In the genomic region with DNA sequence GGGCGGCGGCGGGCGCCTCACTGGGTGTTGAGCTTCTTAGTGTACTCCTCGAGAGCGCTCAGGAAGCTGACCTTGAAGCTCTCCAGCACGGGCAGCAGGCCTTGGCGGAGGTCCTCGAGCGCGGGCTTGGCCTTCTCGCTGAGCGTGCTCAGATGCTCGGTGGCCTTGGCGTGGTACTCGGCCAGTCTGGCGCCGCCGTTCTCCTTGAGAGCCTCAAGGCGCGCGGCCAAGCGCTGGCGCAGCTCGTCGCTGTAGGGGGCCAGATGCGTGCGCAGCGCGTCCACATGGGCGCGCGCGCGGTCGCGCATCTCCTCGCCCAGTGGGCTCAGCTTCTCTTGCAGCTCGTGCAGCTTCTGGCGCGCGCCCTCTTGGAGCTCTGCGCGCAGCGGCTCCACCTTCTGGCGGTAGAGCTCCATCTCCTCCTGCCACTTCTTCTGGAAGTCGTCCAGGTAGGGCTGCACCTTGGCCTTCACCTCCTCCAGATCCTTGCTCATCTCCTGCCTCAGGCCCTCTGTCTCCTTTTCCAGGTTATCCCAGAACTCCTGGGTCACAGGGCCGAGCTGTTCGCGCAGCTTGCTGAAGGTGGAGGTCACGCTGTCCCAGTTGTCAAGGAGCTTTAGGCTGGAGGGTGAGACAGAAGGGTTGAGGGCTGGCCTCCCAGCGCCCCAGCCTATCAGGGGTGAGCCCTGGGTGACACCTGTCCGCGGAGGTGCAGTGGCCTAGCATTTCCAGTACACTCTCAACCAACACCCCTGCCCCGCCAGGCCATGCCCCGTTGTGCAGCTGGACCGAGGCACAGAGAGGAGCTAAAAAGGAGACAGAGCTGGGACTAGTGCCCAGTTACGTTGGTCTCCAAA, we compare ENCODE assay signal across 8 cellular contexts. TPM values are rescaled to one million over a fixed set of nuclear protein-coding genes. Genes with fewer than 3 reads are reported as not detected.
DNase-seq lines count a peak whose midpoint lies in the region; ATAC-seq and TF ChIP-seq lines count a peak whose summit lies in the region.

No MANE protein-coding gene starts in this region.

- ATAC-seq in GM21717 (IDR thresholded peaks at IDR 0.05; ENCODE audit: unreplicated experiment): peak; percentile 61
- peak; percentile 90 for ATAC-seq in stimulated activated naive CD8-positive, alpha-beta T cell treated with anti-CD3 and anti-CD28 coated beads, Interleukin-15, amount 100 ng/mL, for 72 hours

- peak; percentile 14 for TF ChIP-seq EP300 in neural cell (conservative IDR thresholded peaks at IDR 0.05; ENCODE audit: poor library complexity, severe bottlenecking)

- no peaks in the 10 kb centered on the region for H3K9me3 Mint-ChIP-seq in stimulated activated naive CD8-positive, alpha-beta T cell treated with anti-CD3 and anti-CD28 coated beads, Interleukin-15, amount 100 ng/mL, for 72 hours

- peak overlapping the region; percentile 54 to 82 for H3K27ac Mint-ChIP-seq in stimulated activated naive CD8-positive, alpha-beta T cell treated with anti-CD3 and anti-CD28 coated beads, Interleukin-15, amount 100 ng/mL, for 72 hours

- H3F3A ChIP-seq in neural cell (ENCODE audit: insufficient read depth, low read length, poor library complexity, severe bottlenecking): no peaks in the 10 kb centered on the region

- no peaks in the 10 kb centered on the region for H3K79me2 ChIP-seq in Karpas-422 (ENCODE audit: low read length)
- no peaks in the 10 kb centered on the region for H3K79me2 ChIP-seq in neural cell (replicated peaks; ENCODE audit: insufficient read depth, low read length)

- H3K36me3 ChIP-seq in Karpas-422 (ENCODE audit: insufficient read depth, low read length) (no peaks in the 10 kb centered on the region), neural cell (ENCODE audit: insufficient read depth, low read length) (no peaks in the 10 kb centered on the region)

- H3K9me2 ChIP-seq in Karpas-422 (replicated peaks; ENCODE audit: insufficient read depth, low read length): no peaks in the 10 kb centered on the region
- H3K9me2 ChIP-seq in neural cell (ENCODE audit: insufficient read depth, low read length): no peaks in the 10 kb centered on the region

- no peak overlapping the region for H3K27ac ChIP-seq in Karpas-422 (ENCODE audit: low read length)
- H3K27ac ChIP-seq in neural cell (ENCODE audit: low read length): no peak overlapping the region

- peak; percentile 76 for TF ChIP-seq CTCF in foreskin fibroblast (IDR thresholded peaks at IDR 0.05; ENCODE audit: low read depth, low read length)
- TF ChIP-seq CTCF in neural cell (IDR thresholded peaks at IDR 0.05; ENCODE audit: poor library complexity, severe bottlenecking): peak; percentile 84

- TF ChIP-seq RAD21 in neural cell (conservative IDR thresholded peaks at IDR 0.05): peak; percentile 77

- peak overlapping the region; percentile 69 to 82 for H3K4me3 Mint-ChIP-seq in stimulated activated naive CD8-positive, alpha-beta T cell treated with anti-CD3 and anti-CD28 coated beads, Interleukin-15, amount 100 ng/mL, for 72 hours

- H3K4me3 ChIP-seq in Karpas-422 (ENCODE audit: low read length) (peak overlapping the region; percentile 57; the same call in 1 of the 2 replicates), foreskin fibroblast (ENCODE audit: low read depth in 1 of 2, low read length in 2 of 2) (peak overlapping the region; percentile 33 to 40), neural cell (ENCODE audit: low read length) (peak overlapping the region; percentile 67)

- H3K9ac ChIP-seq in Karpas-422 (ENCODE audit: low read length) (peak overlapping the region; percentile 66), neural cell (ENCODE audit: low read length) (peak overlapping the region; percentile 61)

- peaks cover 7% of the 10 kb centered on the region for H3K4me1 ChIP-seq in Karpas-422 (ENCODE audit: low read length)

- H3K4me2 ChIP-seq in Karpas-422 (ENCODE audit: low read depth, low read length, poor library complexity, severe bottlenecking): peak overlapping the region; percentile 72
- peak overlapping the region; percentile 30 for H3K4me2 ChIP-seq in neural cell (ENCODE audit: low read length)

- H3K27me3 ChIP-seq in Karpas-422 (ENCODE audit: low read length) (no peaks in the 10 kb centered on the region), neural cell (ENCODE audit: insufficient read depth, low read depth, low read length) (no peaks in the 10 kb centered on the region)

- DNase-seq in DMS79 (lab: John Stamatoyannopoulos, UW) (peak; percentile 96), Karpas-422 (peak; percentile 90), RPMI7951 (ENCODE audit: low read depth) (peak; percentile 92), foreskin fibroblast (peak; percentile 95 to 97)
- peak; percentile 89 for DNase-seq in activated effector memory CD4-positive, alpha-beta T cell treated with anti-CD3 and anti-CD28 coated beads, Interleukin-2, amount 50 U/mL, for 16 hours
- peak; percentile 80 to 85 for DNase-seq in stimulated activated naive CD8-positive, alpha-beta T cell treated with anti-CD3 and anti-CD28 coated beads, Interleukin-15, amount 100 ng/mL, for 72 hours

- peaks cover 20% of the 10 kb centered on the region for H3K4me1 Mint-ChIP-seq in stimulated activated naive CD8-positive, alpha-beta T cell treated with anti-CD3 and anti-CD28 coated beads, Interleukin-15, amount 100 ng/mL, for 72 hours

- H4K20me1 ChIP-seq in Karpas-422 (ENCODE audit: insufficient read depth, low read depth, low read length) (no peaks in the 10 kb centered on the region), neural cell (ENCODE audit: insufficient read depth) (no peaks in the 10 kb centered on the region)

- H2AFZ ChIP-seq in Karpas-422 (ENCODE audit: low read length) (peak overlapping the region; percentile 91), neural cell (ENCODE audit: low read depth, low read length) (peak overlapping the region; percentile 60)

- no peaks in the 10 kb centered on the region for H3K9me3 ChIP-seq in Karpas-422 (ENCODE audit: low read length)
- no peaks in the 10 kb centered on the region for H3K9me3 ChIP-seq in neural cell (ENCODE audit: low read length)

- peaks cover 8% of the 10 kb centered on the region for H3K27me3 Mint-ChIP-seq in stimulated activated naive CD8-positive, alpha-beta T cell treated with anti-CD3 and anti-CD28 coated beads, Interleukin-15, amount 100 ng/mL, for 72 hours

TF ChIP-seq in neural cell, 6 proteins besides CTCF, POLR2A, EP300 and RAD21:
- TF ChIP-seq POLR2AphosphoS5 (IDR thresholded peaks at IDR 0.05) (peak; percentile 61), MXI1 (conservative IDR thresholded peaks at IDR 0.05; ENCODE audit: poor library complexity, severe bottlenecking) (peak; percentile 65), SMC3 (conservative IDR thresholded peaks at IDR 0.05; ENCODE audit: poor library complexity) (peak; percentile 83), EZH2 (IDR thresholded peaks at IDR 0.05; ENCODE audit: borderline replicate concordance, insufficient read depth, low read length, poor library complexity, severe bottlenecking) (no peak), TAF1 (IDR thresholded peaks at IDR 0.05; ENCODE audit: low read depth) (no peak)
- TF ChIP-seq, protein P1, sequence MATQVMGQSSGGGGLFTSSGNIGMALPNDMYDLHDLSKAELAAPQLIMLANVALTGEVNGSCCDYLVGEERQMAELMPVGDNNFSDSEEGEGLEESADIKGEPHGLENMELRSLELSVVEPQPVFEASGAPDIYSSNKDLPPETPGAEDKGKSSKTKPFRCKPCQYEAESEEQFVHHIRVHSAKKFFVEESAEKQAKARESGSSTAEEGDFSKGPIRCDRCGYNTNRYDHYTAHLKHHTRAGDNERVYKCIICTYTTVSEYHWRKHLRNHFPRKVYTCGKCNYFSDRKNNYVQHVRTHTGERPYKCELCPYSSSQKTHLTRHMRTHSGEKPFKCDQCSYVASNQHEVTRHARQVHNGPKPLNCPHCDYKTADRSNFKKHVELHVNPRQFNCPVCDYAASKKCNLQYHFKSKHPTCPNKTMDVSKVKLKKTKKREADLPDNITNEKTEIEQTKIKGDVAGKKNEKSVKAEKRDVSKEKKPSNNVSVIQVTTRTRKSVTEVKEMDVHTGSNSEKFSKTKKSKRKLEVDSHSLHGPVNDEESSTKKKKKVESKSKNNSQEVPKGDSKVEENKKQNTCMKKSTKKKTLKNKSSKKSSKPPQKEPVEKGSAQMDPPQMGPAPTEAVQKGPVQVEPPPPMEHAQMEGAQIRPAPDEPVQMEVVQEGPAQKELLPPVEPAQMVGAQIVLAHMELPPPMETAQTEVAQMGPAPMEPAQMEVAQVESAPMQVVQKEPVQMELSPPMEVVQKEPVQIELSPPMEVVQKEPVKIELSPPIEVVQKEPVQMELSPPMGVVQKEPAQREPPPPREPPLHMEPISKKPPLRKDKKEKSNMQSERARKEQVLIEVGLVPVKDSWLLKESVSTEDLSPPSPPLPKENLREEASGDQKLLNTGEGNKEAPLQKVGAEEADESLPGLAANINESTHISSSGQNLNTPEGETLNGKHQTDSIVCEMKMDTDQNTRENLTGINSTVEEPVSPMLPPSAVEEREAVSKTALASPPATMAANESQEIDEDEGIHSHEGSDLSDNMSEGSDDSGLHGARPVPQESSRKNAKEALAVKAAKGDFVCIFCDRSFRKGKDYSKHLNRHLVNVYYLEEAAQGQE (IDR thresholded peaks at IDR 0.05; ENCODE audit: borderline replicate concordance): no peak

RNA-seq across cellular contexts. Expression of a gene that starts 1.4 kb away (rescaled TPM):
- total RNA-seq in Karpas-422 (2014; rRNA removed; shearing (Covaris generic); ENCODE audit: low replicate concordance): not detected in 2 replicates
- 0.48 TPM in 1 of 2 replicates, not detected in the other for total RNA-seq in RPMI7951 (2014; rRNA removed; shearing (Covaris generic))
- polyA plus RNA-seq in neural cell: not detected in 2 replicates
- 0.81 TPM in 1 of 2 replicates, not detected in the other for polyA minus RNA-seq in neural cell

RNA-seq across cellular contexts. Expression of a gene that starts 6.3 kb away (rescaled TPM):
- total RNA-seq in Karpas-422 (2014; rRNA removed; shearing (Covaris generic); ENCODE audit: low replicate concordance): not detected in 2 replicates
- not detected in 2 replicates for total RNA-seq in RPMI7951 (2014; rRNA removed; shearing (Covaris generic))
- polyA plus RNA-seq in neural cell: not detected in 2 replicates
- not detected in 2 replicates for polyA minus RNA-seq in neural cell

RNA-seq across cellular contexts. Expression of a gene that starts 12.9 kb away (rescaled TPM):
- total RNA-seq in Karpas-422 (2014; rRNA removed; shearing (Covaris generic); ENCODE audit: low replicate concordance): not detected in 2 replicates
- not detected in 2 replicates for total RNA-seq in RPMI7951 (2014; rRNA removed; shearing (Covaris generic))
- polyA plus RNA-seq in neural cell: not detected in 2 replicates
- not detected in 2 replicates for polyA minus RNA-seq in neural cell

RNA-seq across cellular contexts. Expression of a gene that starts 44.3 kb away (rescaled TPM):
- not detected in 2 replicates for total RNA-seq in Karpas-422 (2014; rRNA removed; shearing (Covaris generic); ENCODE audit: low replicate concordance)
- not detected in 2 replicates for total RNA-seq in RPMI7951 (2014; rRNA removed; shearing (Covaris generic))
- polyA plus RNA-seq in neural cell: not detected in 2 replicates
- polyA minus RNA-seq in neural cell: not detected in 2 replicates

RNA-seq across cellular contexts. Expression of a gene that starts 48.2 kb away (rescaled TPM):
- total RNA-seq in Karpas-422 (2014; rRNA removed; shearing (Covaris generic); ENCODE audit: low replicate concordance): 29.8 and 44.7 TPM in 2 replicates
- 61.7 and 63.3 TPM in 2 replicates for total RNA-seq in RPMI7951 (2014; rRNA removed; shearing (Covaris generic))
- polyA plus RNA-seq in neural cell: 34.5 and 64.7 TPM in 2 replicates
- polyA minus RNA-seq in neural cell: 37.3 and 41.6 TPM in 2 replicates
